18 cellular contexts compared by ENCODE assay signal in genomic region chr21:43034098-43034497, GRCh38.
"Had no signal": no experiment of that assay in that cellular context is flagged by ENCODE, and none has a peak within 500 bp of the region (broad histone marks: within the 10 kb centered on the region; RNA-seq: fewer than 3 reads in every experiment).

No MANE protein-coding gene starts in this region.

- DNase-seq: activated B cell treated with CpG ODN at 0.5 μM for 24 hours; activated CD4-positive, alpha-beta T cell treated with anti-CD3 and anti-CD28 coated beads for 48 hours; activated CD8-positive, alpha-beta T cell treated with anti-CD3 and anti-CD28 coated beads for 36 hours; activated effector memory CD4-positive, alpha-beta T cell treated with anti-CD3 and anti-CD28 coated beads, Interleukin-2, amount 50 U/mL, for 16 hours; activated T-cell treated with anti-CD3 and anti-CD28 coated beads, Interleukin-2, amount 50 U/mL, for 48 hours; amygdala; central memory CD4-positive, alpha-beta T cell; effector CD8-positive, alpha-beta T cell; heart left ventricle; left colon; lower lobe of right lung; psoas muscle; sigmoid colon; stimulated activated CD4-positive, alpha-beta T cell treated with anti-CD3 and anti-CD28 coated beads, Interleukin-1b, Interleukin-23, amount 100 ng/mL, for 48 hours; T-helper 1 cell; thyroid gland had no signal

- H3K36me3 ChIP-seq: thyroid gland had no signal

- ATAC-seq: activated CD8-positive, alpha-beta T cell treated with anti-CD3 and anti-CD28 coated beads for 36 hours; activated naive CD4-positive, alpha-beta T cell treated with anti-CD3 and anti-CD28 coated beads, Interleukin-2, amount 50 U/mL, for 72 hours; left colon; lower lobe of right lung; psoas muscle had no signal

- H3K9me3 ChIP-seq: heart left ventricle, lower lobe of right lung, psoas muscle, sigmoid colon, thyroid gland had no signal

- H3K27me3 ChIP-seq: heart left ventricle, sigmoid colon, thyroid gland had no signal

- H3K4me1 ChIP-seq: lower lobe of right lung, psoas muscle, sigmoid colon had no signal

- H3K4me3 ChIP-seq: coronary artery, heart left ventricle, lower lobe of right lung, psoas muscle, sigmoid colon, thyroid gland had no signal

- H3K27ac ChIP-seq: coronary artery, heart left ventricle, lower lobe of right lung, psoas muscle, sigmoid colon had no signal
